ENCODE assay signal across 1 cellular context in genomic region chr5:147394273-147394672, GRCh38.
TF ChIP-seq lines count a peak whose summit lies in the region.

No MANE protein-coding gene starts in this region.

TF ChIP-seq in GM23338, 12 proteins besides CTCF, POLR2A, EP300 and RAD21 (continued from another document):
- TF ChIP-seq, protein P1, sequence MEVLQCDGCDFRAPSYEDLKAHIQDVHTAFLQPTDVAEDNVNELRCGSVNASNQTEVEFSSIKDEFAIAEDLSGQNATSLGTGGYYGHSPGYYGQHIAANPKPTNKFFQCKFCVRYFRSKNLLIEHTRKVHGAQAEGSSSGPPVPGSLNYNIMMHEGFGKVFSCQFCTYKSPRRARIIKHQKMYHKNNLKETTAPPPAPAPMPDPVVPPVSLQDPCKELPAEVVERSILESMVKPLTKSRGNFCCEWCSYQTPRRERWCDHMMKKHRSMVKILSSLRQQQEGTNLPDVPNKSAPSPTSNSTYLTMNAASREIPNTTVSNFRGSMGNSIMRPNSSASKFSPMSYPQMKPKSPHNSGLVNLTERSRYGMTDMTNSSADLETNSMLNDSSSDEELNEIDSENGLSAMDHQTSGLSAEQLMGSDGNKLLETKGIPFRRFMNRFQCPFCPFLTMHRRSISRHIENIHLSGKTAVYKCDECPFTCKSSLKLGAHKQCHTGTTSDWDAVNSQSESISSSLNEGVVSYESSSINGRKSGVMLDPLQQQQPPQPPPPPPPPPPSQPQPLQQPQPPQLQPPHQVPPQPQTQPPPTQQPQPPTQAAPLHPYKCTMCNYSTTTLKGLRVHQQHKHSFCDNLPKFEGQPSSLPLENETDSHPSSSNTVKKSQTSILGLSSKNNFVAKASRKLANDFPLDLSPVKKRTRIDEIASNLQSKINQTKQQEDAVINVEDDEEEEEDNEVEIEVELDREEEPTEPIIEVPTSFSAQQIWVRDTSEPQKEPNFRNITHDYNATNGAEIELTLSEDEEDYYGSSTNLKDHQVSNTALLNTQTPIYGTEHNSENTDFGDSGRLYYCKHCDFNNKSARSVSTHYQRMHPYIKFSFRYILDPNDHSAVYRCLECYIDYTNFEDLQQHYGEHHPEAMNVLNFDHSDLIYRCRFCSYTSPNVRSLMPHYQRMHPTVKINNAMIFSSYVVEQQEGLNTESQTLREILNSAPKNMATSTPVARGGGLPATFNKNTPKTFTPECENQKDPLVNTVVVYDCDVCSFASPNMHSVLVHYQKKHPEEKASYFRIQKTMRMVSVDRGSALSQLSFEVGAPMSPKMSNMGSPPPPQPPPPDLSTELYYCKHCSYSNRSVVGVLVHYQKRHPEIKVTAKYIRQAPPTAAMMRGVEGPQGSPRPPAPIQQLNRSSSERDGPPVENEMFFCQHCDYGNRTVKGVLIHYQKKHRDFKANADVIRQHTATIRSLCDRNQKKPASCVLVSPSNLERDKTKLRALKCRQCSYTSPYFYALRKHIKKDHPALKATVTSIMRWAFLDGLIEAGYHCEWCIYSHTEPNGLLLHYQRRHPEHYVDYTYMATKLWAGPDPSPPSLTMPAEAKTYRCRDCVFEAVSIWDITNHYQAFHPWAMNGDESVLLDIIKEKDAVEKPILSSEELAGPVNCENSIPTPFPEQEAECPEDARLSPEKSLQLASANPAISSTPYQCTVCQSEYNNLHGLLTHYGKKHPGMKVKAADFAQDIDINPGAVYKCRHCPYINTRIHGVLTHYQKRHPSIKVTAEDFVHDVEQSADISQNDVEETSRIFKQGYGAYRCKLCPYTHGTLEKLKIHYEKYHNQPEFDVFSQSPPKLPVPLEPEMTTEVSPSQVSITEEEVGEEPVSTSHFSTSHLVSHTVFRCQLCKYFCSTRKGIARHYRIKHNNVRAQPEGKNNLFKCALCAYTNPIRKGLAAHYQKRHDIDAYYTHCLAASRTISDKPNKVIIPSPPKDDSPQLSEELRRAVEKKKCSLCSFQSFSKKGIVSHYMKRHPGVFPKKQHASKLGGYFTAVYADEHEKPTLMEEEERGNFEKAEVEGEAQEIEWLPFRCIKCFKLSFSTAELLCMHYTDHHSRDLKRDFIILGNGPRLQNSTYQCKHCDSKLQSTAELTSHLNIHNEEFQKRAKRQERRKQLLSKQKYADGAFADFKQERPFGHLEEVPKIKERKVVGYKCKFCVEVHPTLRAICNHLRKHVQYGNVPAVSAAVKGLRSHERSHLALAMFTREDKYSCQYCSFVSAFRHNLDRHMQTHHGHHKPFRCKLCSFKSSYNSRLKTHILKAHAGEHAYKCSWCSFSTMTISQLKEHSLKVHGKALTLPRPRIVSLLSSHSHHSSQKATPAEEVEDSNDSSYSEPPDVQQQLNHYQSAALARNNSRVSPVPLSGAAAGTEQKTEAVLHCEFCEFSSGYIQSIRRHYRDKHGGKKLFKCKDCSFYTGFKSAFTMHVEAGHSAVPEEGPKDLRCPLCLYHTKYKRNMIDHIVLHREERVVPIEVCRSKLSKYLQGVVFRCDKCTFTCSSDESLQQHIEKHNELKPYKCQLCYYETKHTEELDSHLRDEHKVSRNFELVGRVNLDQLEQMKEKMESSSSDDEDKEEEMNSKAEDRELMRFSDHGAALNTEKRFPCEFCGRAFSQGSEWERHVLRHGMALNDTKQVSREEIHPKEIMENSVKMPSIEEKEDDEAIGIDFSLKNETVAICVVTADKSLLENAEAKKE (CRISPR knock-in tag; IDR thresholded peaks at IDR 0.05): no peak
- TF ChIP-seq JUNB (IDR thresholded peaks at IDR 0.05; ENCODE audit: unreplicated experiment): no peak
